1 cellular context compared by ENCODE assay signal in genomic region chr14:95348395-95349080, GRCh38.
TF ChIP-seq lines count a peak whose summit lies in the region.

No MANE protein-coding gene starts in this region.

TF ChIP-seq in SK-N-SH, 30 proteins besides CTCF, POLR2A, EP300 and RAD21 (continued from another document):
- no peak for TF ChIP-seq USF2 (IDR thresholded peaks at IDR 0.05; ENCODE audit: borderline replicate concordance, low read depth, low read length)
- TF ChIP-seq NFIC (IDR thresholded peaks at IDR 0.05; ENCODE audit: borderline replicate concordance): no peak
- no peak for TF ChIP-seq PBX3 (IDR thresholded peaks at IDR 0.05)
- no peak for TF ChIP-seq RFX5 (IDR thresholded peaks at IDR 0.05; ENCODE audit: low read length)
- TF ChIP-seq FOXM1 (IDR thresholded peaks at IDR 0.05; ENCODE audit: low read depth): no peak
- TF ChIP-seq JUND (IDR thresholded peaks at IDR 0.05): no peak
- TF ChIP-seq IRF3 (IDR thresholded peaks at IDR 0.05; ENCODE audit: low read depth, low read length): no peak
- no peak for TF ChIP-seq POLR2AphosphoS5 (IDR thresholded peaks at IDR 0.05; ENCODE audit: low read depth, low read length)
- TF ChIP-seq GATA2 (CRISPR knock-in tag; IDR thresholded peaks at IDR 0.05): no peak
